Comparison of ENCODE assay signal across 1 cellular context in genomic region chr1:228082975-228083870, GRCh38.
TF ChIP-seq lines count a peak whose summit lies in the region.

No MANE protein-coding gene starts in this region.

TF ChIP-seq in HepG2, 621 proteins besides CTCF, POLR2A, EP300 and RAD21 (continued from another document):
- no peak for TF ChIP-seq RFXAP (CRISPR knock-in tag; IDR thresholded peaks at IDR 0.05; ENCODE audit: borderline replicate concordance)
- TF ChIP-seq, protein P1, sequence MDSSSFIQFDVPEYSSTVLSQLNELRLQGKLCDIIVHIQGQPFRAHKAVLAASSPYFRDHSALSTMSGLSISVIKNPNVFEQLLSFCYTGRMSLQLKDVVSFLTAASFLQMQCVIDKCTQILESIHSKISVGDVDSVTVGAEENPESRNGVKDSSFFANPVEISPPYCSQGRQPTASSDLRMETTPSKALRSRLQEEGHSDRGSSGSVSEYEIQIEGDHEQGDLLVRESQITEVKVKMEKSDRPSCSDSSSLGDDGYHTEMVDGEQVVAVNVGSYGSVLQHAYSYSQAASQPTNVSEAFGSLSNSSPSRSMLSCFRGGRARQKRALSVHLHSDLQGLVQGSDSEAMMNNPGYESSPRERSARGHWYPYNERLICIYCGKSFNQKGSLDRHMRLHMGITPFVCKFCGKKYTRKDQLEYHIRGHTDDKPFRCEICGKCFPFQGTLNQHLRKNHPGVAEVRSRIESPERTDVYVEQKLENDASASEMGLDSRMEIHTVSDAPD (CRISPR knock-in tag; IDR thresholded peaks at IDR 0.05), result no peak
